Comparison of ENCODE assay signal across 8 cellular contexts in the genomic region with DNA sequence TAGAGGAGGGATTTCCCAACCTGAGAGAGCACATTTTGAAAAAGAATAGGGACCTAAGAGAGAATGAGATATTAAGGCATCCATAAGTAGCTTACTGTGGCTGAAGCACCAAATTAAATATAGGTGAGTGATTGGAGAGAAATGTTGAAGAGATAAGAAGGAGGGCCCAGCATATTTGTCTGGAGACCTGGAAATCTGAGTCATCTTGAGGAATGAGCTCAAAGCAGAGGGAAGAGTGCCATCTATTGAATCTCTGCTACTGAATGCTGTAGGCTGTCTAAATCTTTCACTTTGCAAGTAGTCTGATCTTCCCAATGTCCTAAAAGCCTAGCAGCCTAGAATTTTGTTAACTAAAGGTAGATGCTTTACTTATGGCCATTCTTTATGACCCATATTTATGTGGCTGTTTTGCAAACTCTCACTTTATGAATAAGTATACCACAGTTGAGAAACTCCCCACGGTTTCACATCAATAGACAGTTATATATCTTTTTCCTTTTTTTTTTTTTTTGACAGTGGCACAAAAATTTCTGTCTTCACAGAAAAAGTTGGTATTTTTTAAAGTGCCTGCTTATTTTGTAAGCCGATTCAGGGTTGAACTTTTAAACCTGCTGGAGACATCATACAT.
DNase-seq lines count a peak whose midpoint lies in the region; ATAC-seq and TF ChIP-seq lines count a peak whose summit lies in the region.

No MANE protein-coding gene starts in this region.

- intact Hi-C loops in sigmoid colon (cut with DNase I) (no loop called here), right cardiac atrium (cut with DNase I) (no loop called here)

- H3K36me3 Mint-ChIP-seq in brain = no peaks in the 10 kb centered on the region

- no peaks in the 10 kb centered on the region for H3K4me1 Mint-ChIP-seq in brain

- ATAC-seq in HG02610 (IDR thresholded peaks at IDR 0.05; ENCODE audit: unreplicated experiment) (no peak), right cardiac atrium (no peak)

- no peak overlapping the region for H3K9ac ChIP-seq in neural cell (ENCODE audit: low read length)

- DNase-seq in Daoy (ENCODE audit: low read depth) (peak; percentile 48), NCI-H1436 treated with DMSO at 0.1 percent for 48 hours (lab: John Stamatoyannopoulos, UW) (peak; percentile 37), C1 segment of cervical spinal cord (lab: John Stamatoyannopoulos, UW) (no peak), sigmoid colon (no peak), right cardiac atrium (no peak)

- no peak overlapping the region for H3K27ac Mint-ChIP-seq in brain

- no peak overlapping the region for H3K4me3 ChIP-seq in neural cell (ENCODE audit: low read length)
- no peak overlapping the region for H3K4me3 ChIP-seq in sigmoid colon
- no peak overlapping the region for H3K4me3 ChIP-seq in right cardiac atrium (ENCODE audit: low read length)

- no peak overlapping the region for H3K4me2 ChIP-seq in neural cell (ENCODE audit: low read length)

- H3K27me3 ChIP-seq in neural cell (ENCODE audit: insufficient read depth, low read depth, low read length) (no peaks in the 10 kb centered on the region), sigmoid colon (no peaks in the 10 kb centered on the region), right cardiac atrium (ENCODE audit: control insufficient read depth, insufficient read depth) (no peaks in the 10 kb centered on the region)

- peak; percentile 74 for TF ChIP-seq RAD21 in neural cell (conservative IDR thresholded peaks at IDR 0.05)

- H4K20me1 ChIP-seq in neural cell (ENCODE audit: insufficient read depth) = no peaks in the 10 kb centered on the region

- TF ChIP-seq POLR2A in sigmoid colon (IDR thresholded peaks at IDR 0.05) = no peak

- H3K27me3 Mint-ChIP-seq in brain = no peaks in the 10 kb centered on the region

- no peaks in the 10 kb centered on the region for H3K9me2 ChIP-seq in neural cell (ENCODE audit: insufficient read depth, low read length)

- H3K9me3 Mint-ChIP-seq in brain = no peaks in the 10 kb centered on the region

- no peaks in the 10 kb centered on the region for H3F3A ChIP-seq in neural cell (ENCODE audit: insufficient read depth, low read length, poor library complexity, severe bottlenecking)

- no peaks in the 10 kb centered on the region for H3K79me2 ChIP-seq in neural cell (replicated peaks; ENCODE audit: insufficient read depth, low read length)

- TF ChIP-seq EP300 in neural cell (conservative IDR thresholded peaks at IDR 0.05; ENCODE audit: poor library complexity, severe bottlenecking) (no peak), sigmoid colon (IDR thresholded peaks at IDR 0.05) (no peak)

- H3K36me3 ChIP-seq in neural cell (ENCODE audit: insufficient read depth, low read length) = no peaks in the 10 kb centered on the region
- H3K36me3 ChIP-seq in sigmoid colon = no peaks in the 10 kb centered on the region

- H2AFZ ChIP-seq in neural cell (ENCODE audit: low read depth, low read length) = no peak overlapping the region

- no peak overlapping the region for H3K27ac ChIP-seq in neural cell (ENCODE audit: low read length)
- H3K27ac ChIP-seq in sigmoid colon = no peak overlapping the region
- no peak overlapping the region for H3K27ac ChIP-seq in right cardiac atrium (ENCODE audit: low read length)

- no peaks in the 10 kb centered on the region for H3K4me1 ChIP-seq in sigmoid colon
- H3K4me1 ChIP-seq in right cardiac atrium (ENCODE audit: control insufficient read depth, insufficient read depth, low read length) = no peaks in the 10 kb centered on the region

- WGBS in sigmoid colon, 2 donors = 58 to 80% methylated on average over 2 of the region's 2 CpGs
- 65% methylated on average over 2 of the region's 2 CpGs for WGBS in right cardiac atrium

- TF ChIP-seq CTCF in brain (conservative IDR thresholded peaks at IDR 0.05) (peak; percentile 19 to 33), neural cell (IDR thresholded peaks at IDR 0.05; ENCODE audit: poor library complexity, severe bottlenecking) (peak; percentile 65), sigmoid colon (IDR thresholded peaks at IDR 0.05) (no peak)

- no peak overlapping the region for H3K4me3 Mint-ChIP-seq in brain

- H3K9me3 ChIP-seq in neural cell (ENCODE audit: low read length) (no peaks in the 10 kb centered on the region), sigmoid colon (no peaks in the 10 kb centered on the region), right cardiac atrium (ENCODE audit: control insufficient read depth, low read length) (no peaks in the 10 kb centered on the region)

TF ChIP-seq in neural cell, 6 proteins besides CTCF, POLR2A, EP300 and RAD21:
- TF ChIP-seq SMC3 (conservative IDR thresholded peaks at IDR 0.05; ENCODE audit: poor library complexity) = peak; percentile 64
- no peak for TF ChIP-seq MXI1 (conservative IDR thresholded peaks at IDR 0.05; ENCODE audit: poor library complexity, severe bottlenecking)
TF ChIP-seq in neural cell: peak in this region for 1.

Comparison
In these comparisons a context has a peak if more than half of its experiments do, and no peak if none do; other contexts are left out.
1. DNase-seq: peak in Daoy (single experiment) and NCI-H1436 treated with DMSO at 0.1 percent for 48 hours (single experiment); none in C1 segment of cervical spinal cord (0 of 14), sigmoid colon (single experiment) and right cardiac atrium (0 of 3).
2. CTCF ChIP-seq: peak in brain (2 of 2) and neural cell (single experiment); none in sigmoid colon (0 of 4).